ENCODE assay signal across 11 cellular contexts in the genomic region with DNA sequence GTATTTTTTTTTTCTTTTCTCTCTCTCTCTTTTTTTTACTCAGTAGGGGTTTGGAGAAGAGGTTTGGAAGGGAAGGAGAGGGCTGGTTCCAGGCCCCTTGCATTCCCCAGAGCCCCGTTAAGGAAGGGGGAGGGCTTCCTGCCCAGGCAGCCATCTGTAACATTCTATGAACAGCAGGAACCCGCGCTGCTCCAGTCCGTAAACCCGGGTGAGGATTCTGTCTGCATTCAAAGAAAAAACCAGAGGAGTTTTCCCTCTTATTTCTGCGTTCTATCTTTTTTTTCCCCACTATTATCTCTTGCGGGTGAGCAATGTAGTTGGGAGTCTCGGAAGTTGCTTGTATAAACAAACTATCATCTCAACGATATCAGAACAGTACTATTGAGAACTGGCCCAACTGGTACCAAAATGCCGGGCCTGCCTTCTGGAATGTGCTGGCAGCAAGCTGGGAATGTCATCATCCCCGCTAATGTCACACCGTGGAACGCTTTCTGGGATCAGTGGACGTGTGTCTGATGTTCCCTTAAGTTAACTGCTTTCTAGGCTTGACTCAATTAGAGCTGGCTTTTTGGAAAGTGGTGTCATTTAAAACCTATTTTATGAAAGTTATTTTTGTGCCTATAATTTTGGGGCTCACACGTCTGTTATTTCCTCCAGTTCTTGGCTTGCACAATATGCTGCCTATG.
DNase-seq lines count a peak whose midpoint lies in the region; ATAC-seq, FAIRE-seq and TF ChIP-seq lines count a peak whose summit lies in the region.
"Had no signal": no experiment of that assay in that cellular context is flagged by ENCODE, and none has a peak within 500 bp of the region (broad histone marks: within the 10 kb centered on the region; RNA-seq: fewer than 3 reads in every experiment).

No MANE protein-coding gene starts in this region.

- no peaks in the 10 kb centered on the region for H3K79me2 ChIP-seq in HepG2 (ENCODE audit: insufficient read depth, low read length)

- TF ChIP-seq RAD21 in liver (IDR thresholded peaks at IDR 0.05) (no peak), HepG2 (CRISPR knock-in tag; IDR thresholded peaks at IDR 0.05) (no peak)

- ATAC-seq in HepG2 = no peak
- ATAC-seq in GM19328 (IDR thresholded peaks at IDR 0.05; ENCODE audit: unreplicated experiment) = no peak
- ATAC-seq in HG03442 (IDR thresholded peaks at IDR 0.05; ENCODE audit: unreplicated experiment) = no peak
- no peak for ATAC-seq in GM21447 (IDR thresholded peaks at IDR 0.05; ENCODE audit: unreplicated experiment)

- H3K4me3 ChIP-seq in liver (ENCODE audit: low read depth in 1 of 3, low read length in 3 of 3) (no peak overlapping the region), HepG2 (replicated peaks in 1 of 3; ENCODE audit: insufficient read depth in 1 of 3, low read depth in 2 of 3, low read length in 3 of 3) (no peak overlapping the region), mucosa of rectum (ENCODE audit: low read length in 2 of 2) (peak overlapping the region; percentile 11 to 37)
- H3K4me3 ChIP-seq: pancreas had no signal

- H3K4me1 ChIP-seq in liver (ENCODE audit: control insufficient read depth in 4 of 4, insufficient read depth in 4 of 4, low read length in 3 of 4) (no peaks in the 10 kb centered on the region), HepG2 (ENCODE audit: insufficient read depth, low read length) (no peaks in the 10 kb centered on the region), mucosa of rectum (ENCODE audit: control insufficient read depth in 2 of 2, insufficient read depth in 2 of 2, low read length in 2 of 2) (no peaks in the 10 kb centered on the region)
- H3K4me1 ChIP-seq: pancreas had no signal

- H3K36me3 ChIP-seq in liver (ENCODE audit: control insufficient read depth in 4 of 4, insufficient read depth in 3 of 4, low read depth in 1 of 4, low read length in 3 of 4) (no peaks in the 10 kb centered on the region), HepG2 (replicated peaks in 1 of 2; ENCODE audit: control insufficient read depth in 1 of 2, insufficient read depth in 2 of 2, low read length in 2 of 2) (no peaks in the 10 kb centered on the region), mucosa of rectum (ENCODE audit: control insufficient read depth in 2 of 2, insufficient read depth in 2 of 2, low read length in 2 of 2) (no peaks in the 10 kb centered on the region)
- H3K36me3 ChIP-seq: pancreas had no signal

- H4K20me1 ChIP-seq in HepG2 (ENCODE audit: insufficient read depth, low read length) = no peaks in the 10 kb centered on the region

- no peak for TF ChIP-seq POLR2A in HepG2 (IDR thresholded peaks at IDR 0.05; ENCODE audit: insufficient read depth in 1 of 2, low read depth in 2 of 2, low read length in 2 of 2)

- in situ Hi-C loops in HepG2 (cut with HindIII; ENCODE audit: extremely low pct_ligation_motif_present, low pct_unique_long_range_greater_than_20kb) = no loop called here

- DNase-seq in HepG2 (ENCODE audit: low spot score) (no peak), fibroblast of gingiva (ENCODE audit: low read depth) (peak; percentile 23)
- DNase-seq in activated effector memory CD4-positive, alpha-beta T cell treated with Interleukin-2 at 50 U/mL for 16 hours = no peak
- DNase-seq: NCI-H526 treated with DMSO at 0.1 percent for 48 hours had no signal

- BruUV-seq in HepG2 (replicated peaks; lab: Mats Ljungman, UMichigan) = no TSS peak

- no peak for FAIRE-seq in HepG2 (lab: Jason Lieb, UNC)
- FAIRE-seq: pancreas had no signal

- no peak overlapping the region for H3K27ac ChIP-seq in liver (ENCODE audit: low read depth in 1 of 2, low read length in 2 of 2)
- H3K27ac ChIP-seq in HepG2 (ENCODE audit: extremely low read length, insufficient read depth, low read length) = no peak overlapping the region
- no peak overlapping the region for H3K27ac ChIP-seq in mucosa of rectum (ENCODE audit: low read depth in 2 of 2, low read length in 2 of 2)
- H3K27ac ChIP-seq: C4-2B, pancreas had no signal

- no peak for TF ChIP-seq EP300 in HepG2 (IDR thresholded peaks at IDR 0.05; ENCODE audit: low read depth in 2 of 2, low read length in 2 of 2)
- TF ChIP-seq EP300 in HepG2 (CRISPR knock-in tag; IDR thresholded peaks at IDR 0.05; ENCODE audit: borderline replicate concordance) = no peak

- H2AFZ ChIP-seq in HepG2 (ENCODE audit: low read length) = no peak overlapping the region

- TF ChIP-seq CTCF in liver (IDR thresholded peaks at IDR 0.05; ENCODE audit: low read depth, low read length, missing input control) (no peak), HepG2 (CRISPR knock-in tag; IDR thresholded peaks at IDR 0.05) (no peak)

- H3K27me3 ChIP-seq in liver (ENCODE audit: control insufficient read depth in 4 of 4, insufficient read depth in 4 of 4, low read length in 3 of 4) (no peaks in the 10 kb centered on the region), HepG2 (ENCODE audit: control insufficient read depth in 1 of 2, insufficient read depth in 2 of 2, low read length in 2 of 2) (no peaks in the 10 kb centered on the region), mucosa of rectum (ENCODE audit: control insufficient read depth in 2 of 2, insufficient read depth in 2 of 2, low read length in 2 of 2) (no peaks in the 10 kb centered on the region)
- H3K27me3 ChIP-seq: pancreas had no signal

- POLR2A ChIA-PET in HepG2 (lab: Yijun Ruan, JAX) = no interaction called here

- no peak overlapping the region for H3K9ac ChIP-seq in liver (ENCODE audit: low read depth in 1 of 2, low read length in 2 of 2)
- H3K9ac ChIP-seq in HepG2 (ENCODE audit: insufficient read depth, low read depth, low read length) = no peak overlapping the region
- peak overlapping the region in 1 of 2 donors; percentile 14 for H3K9ac ChIP-seq in mucosa of rectum (ENCODE audit: low read depth in 1 of 2, low read length in 2 of 2)

- 53% methylated on average over 15 of the region's 15 CpGs for WGBS in liver
- 11% methylated on average over 15 of the region's 15 CpGs for WGBS in HepG2 (ENCODE audit: low lambda C conversion rate)

- no peak overlapping the region for H3K4me2 ChIP-seq in HepG2 (ENCODE audit: low read depth, low read length)

- H3K9me3 ChIP-seq in liver (ENCODE audit: control insufficient read depth in 4 of 4, low read length in 3 of 4) = no peaks in the 10 kb centered on the region
- H3K9me3 ChIP-seq in HepG2 (ENCODE audit: low read length) = no peaks in the 10 kb centered on the region; the same call in 1 of the 2 replicates
- H3K9me3 ChIP-seq in mucosa of rectum (ENCODE audit: control insufficient read depth in 2 of 2, low read length in 2 of 2) = no peaks in the 10 kb centered on the region
- H3K9me3 ChIP-seq: pancreas had no signal

- intact Hi-C loops in HepG2 (cut with micrococcal nuclease; ENCODE audit: unreplicated experiment) = no loop called here

- CTCF ChIA-PET in HepG2 (lab: Yijun Ruan, JAX; ENCODE audit: low intra/inter-chr PET ratio, low total read pairs) = no interaction called here

TF ChIP-seq in liver, 16 proteins besides CTCF, POLR2A, EP300 and RAD21:
- peak; percentile 26 to 52 for TF ChIP-seq RXRA (IDR thresholded peaks at IDR 0.05)
- TF ChIP-seq, protein P1, sequence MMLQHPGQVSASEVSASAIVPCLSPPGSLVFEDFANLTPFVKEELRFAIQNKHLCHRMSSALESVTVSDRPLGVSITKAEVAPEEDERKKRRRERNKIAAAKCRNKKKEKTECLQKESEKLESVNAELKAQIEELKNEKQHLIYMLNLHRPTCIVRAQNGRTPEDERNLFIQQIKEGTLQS (IDR thresholded peaks at IDR 0.05) = no peak
- peak; percentile 6 for TF ChIP-seq SP1 (IDR thresholded peaks at IDR 0.05)

TF ChIP-seq in HepG2, 621 proteins besides CTCF, POLR2A, EP300 and RAD21 (continues in another document):
- TF ChIP-seq MAFK (conservative IDR thresholded peaks at IDR 0.05 in 1 of 2, IDR thresholded peaks at IDR 0.05 in 1 of 2; ENCODE audit: low read length in 2 of 2) = no peak
- no peak for TF ChIP-seq ZXDC (CRISPR knock-in tag; IDR thresholded peaks at IDR 0.05)
- no peak for TF ChIP-seq ZBTB21 (CRISPR knock-in tag; IDR thresholded peaks at IDR 0.05)
- no peak for TF ChIP-seq ZNF749 (CRISPR knock-in tag; IDR thresholded peaks at IDR 0.05; ENCODE audit: borderline replicate concordance)
- no peak for TF ChIP-seq GMEB1 (CRISPR knock-in tag; IDR thresholded peaks at IDR 0.05; ENCODE audit: borderline replicate concordance)
- TF ChIP-seq NFIC (IDR thresholded peaks at IDR 0.05; ENCODE audit: low read length) = no peak

Comparison
In these comparisons a context has a peak if more than half of its experiments do, and no peak if none do; other contexts are left out.
1. H3K4me3 ChIP-seq: peak in mucosa of rectum (2 of 2); none in liver (0 of 3) and HepG2 (0 of 3).